In the genomic region with DNA sequence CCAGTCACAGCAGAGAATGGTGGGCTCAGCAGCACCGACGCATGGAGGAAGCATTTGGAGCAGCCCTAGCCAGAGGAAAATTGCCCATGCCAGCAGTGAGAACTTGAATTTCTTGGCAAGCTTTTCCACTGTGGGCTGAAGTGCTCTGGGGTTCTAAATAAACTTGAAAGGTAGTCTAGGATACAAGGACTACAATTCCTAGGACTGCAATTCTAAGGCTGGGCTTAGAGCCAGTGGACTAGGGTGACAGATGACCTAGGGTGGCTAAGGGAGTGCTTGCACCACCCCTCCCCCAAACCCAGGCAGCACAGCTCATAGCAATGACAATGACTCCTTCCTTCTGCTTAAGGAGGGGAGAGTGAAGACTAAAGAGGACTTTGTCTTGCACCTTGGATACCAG, we compare ENCODE assay signal across 27 cellular contexts.
DNase-seq lines count a peak whose midpoint lies in the region; ATAC-seq, FAIRE-seq and TF ChIP-seq lines count a peak whose summit lies in the region.
"Had no signal": no experiment of that assay in that cellular context is flagged by ENCODE, and none has a peak within 500 bp of the region (broad histone marks: within the 10 kb centered on the region; RNA-seq: fewer than 3 reads in every experiment).

No MANE protein-coding gene starts in this region.

- H3K4me1 ChIP-seq in GM23338 (ENCODE audit: insufficient read depth) (no peaks in the 10 kb centered on the region), SJSA1 (replicated peaks) (peaks cover 27% of the 10 kb centered on the region), stomach smooth muscle (ENCODE audit: control insufficient read depth, insufficient read depth, low read length) (peaks cover 19% of the 10 kb centered on the region), pancreas (no peaks in the 10 kb centered on the region)
- H3K4me1 ChIP-seq: ascending aorta, upper lobe of left lung had no signal

- H3K9me3 Mint-ChIP-seq in GM23338, result no peaks in the 10 kb centered on the region; the same call in 1 of the 3 replicates
- H3K9me3 Mint-ChIP-seq: central memory CD8-positive, alpha-beta T cell had no signal

- H4K20me1 ChIP-seq in GM23338 (replicated peaks; ENCODE audit: insufficient read depth), result no peaks in the 10 kb centered on the region

- no peaks in the 10 kb centered on the region; the same call in 1 of the 2 replicates for H3K9me3 ChIP-seq in SJSA1 (replicated peaks)
- H3K9me3 ChIP-seq in stomach smooth muscle (ENCODE audit: control insufficient read depth in 2 of 2, low read length in 2 of 2), result peaks cover 0 to 8% of the 10 kb centered on the region in 2 donors
- H3K9me3 ChIP-seq in pancreas, result no peaks in the 10 kb centered on the region
- H3K9me3 ChIP-seq: ascending aorta, gastroesophageal sphincter, upper lobe of left lung had no signal

- TF ChIP-seq CTCF in GM23338 (conservative IDR thresholded peaks at IDR 0.05; ENCODE audit: low read depth in 2 of 2) (no peak), pancreas (IDR thresholded peaks at IDR 0.05) (no peak)

- no peaks in the 10 kb centered on the region for H3K27me3 ChIP-seq in GM23338 (ENCODE audit: insufficient read depth)
- H3K27me3 ChIP-seq in SJSA1 (replicated peaks), result no peaks in the 10 kb centered on the region
- H3K27me3 ChIP-seq in stomach smooth muscle (ENCODE audit: control insufficient read depth in 1 of 2, insufficient read depth in 2 of 2, low read length in 2 of 2), result no peaks in the 10 kb centered on the region
- H3K27me3 ChIP-seq in pancreas, result no peaks in the 10 kb centered on the region
- H3K27me3 ChIP-seq: ascending aorta, gastroesophageal sphincter, upper lobe of left lung had no signal

- peak overlapping the region; percentile 32; the same call in 1 of the 2 replicates for H2AFZ ChIP-seq in GM23338

- intact Hi-C loops in pancreas (cut with DNase I), result no loop called here

- WGBS in pancreas, 2 donors, result 59 to 64% methylated on average over 2 of the region's 2 CpGs

- peaks cover 2% of the 10 kb centered on the region for H3K27me3 Mint-ChIP-seq in GM23338 (ENCODE audit: insufficient read depth, low read depth, poor library complexity)

- H3K4me3 Mint-ChIP-seq in GM23338, result no peak overlapping the region
- H3K4me3 Mint-ChIP-seq: activated naive CD8-positive, alpha-beta T cell treated with anti-CD3 and anti-CD28 coated beads, Interleukin-2, amount 10 ng/mL, durations not matched to agents 7 days and 5 days; central memory CD8-positive, alpha-beta T cell; mesothelial cell of epicardium; naive thymus-derived CD8-positive, alpha-beta T cell had no signal

- no peaks in the 10 kb centered on the region for H3K79me2 ChIP-seq in GM23338 (replicated peaks; ENCODE audit: insufficient read depth)

- FAIRE-seq in pancreas (lab: Jason Lieb, UNC), result no peak
- FAIRE-seq: islet of Langerhans, K562 had no signal

- no peak overlapping the region for H3K4me3 ChIP-seq in GM23338
- no peak overlapping the region for H3K4me3 ChIP-seq in SJSA1
- H3K4me3 ChIP-seq in stomach smooth muscle (ENCODE audit: low read length in 2 of 2), result no peak overlapping the region
- H3K4me3 ChIP-seq in pancreas, result no peak overlapping the region
- H3K4me3 ChIP-seq: ascending aorta, gastroesophageal sphincter, K562, smooth muscle cell, upper lobe of left lung had no signal

- no peak overlapping the region; the same call in 1 of the 2 replicates for H3K27ac Mint-ChIP-seq in GM23338
- H3K27ac Mint-ChIP-seq: activated naive CD8-positive, alpha-beta T cell treated with anti-CD3 and anti-CD28 coated beads, Interleukin-2, amount 10 ng/mL, durations not matched to agents 7 days and 5 days; mesothelial cell of epicardium had no signal

- no peak overlapping the region for H3K4me2 ChIP-seq in GM23338
- H3K4me2 ChIP-seq: smooth muscle cell had no signal

- no peaks in the 10 kb centered on the region; the same call in 1 of the 2 replicates for H3K9me2 ChIP-seq in GM23338 (ENCODE audit: insufficient read depth)

- H3K4me1 Mint-ChIP-seq in GM23338, result peaks cover 9% of the 10 kb centered on the region; the same call in 2 of the 3 replicates
- H3K4me1 Mint-ChIP-seq: activated naive CD8-positive, alpha-beta T cell treated with anti-CD3 and anti-CD28 coated beads, Interleukin-2, amount 10 ng/mL, durations not matched to agents 7 days and 5 days; central memory CD8-positive, alpha-beta T cell; mesothelial cell of epicardium; naive thymus-derived CD8-positive, alpha-beta T cell had no signal

- ATAC-seq in GM23338 (peak; percentile 57), pancreas (no peak)
- ATAC-seq: gastroesophageal sphincter; K562; left ventricle myocardium superior; naive thymus-derived CD8-positive, alpha-beta T cell had no signal

- H3K9ac ChIP-seq in stomach smooth muscle (ENCODE audit: low read length in 2 of 2), result no peak overlapping the region

- DNase-seq in GM23338 (ENCODE audit: low spot score) (no peak), SJSA1 (ENCODE audit: low read depth in 1 of 2, low spot score in 2 of 2) (peak; percentile 40 to 44), hippocampal formation (lab: John Stamatoyannopoulos, UW) (peak; percentile 8 to 16), pancreas (no peak), NAMALWA (ENCODE audit: low spot score) (no peak)
- no peak for DNase-seq in activated naive CD4-positive, alpha-beta T cell treated with Interleukin-2 at 50 U/mL for 16 hours
- DNase-seq: activated CD4-positive, alpha-beta T cell treated with anti-CD3 and anti-CD28 coated beads for 4 hours; activated naive CD8-positive, alpha-beta T cell treated with anti-CD3 and anti-CD28 coated beads, Interleukin-2, amount 10 ng/mL, durations not matched to agents 7 days and 5 days; activated T-cell treated with anti-CD3 and anti-CD28 coated beads for 4 hours; DND-41; GOT3; left ventricle myocardium superior; MM.1S; naive thymus-derived CD8-positive, alpha-beta T cell; NCI-H1417 treated with DMSO at 0.1 percent for 48 hours; occipital lobe; stimulated activated CD4-positive, alpha-beta T cell treated with anti-CD3 and anti-CD28 coated beads, Interleukin-2, amount 100 ng/mL, for 24 hours; upper lobe of left lung had no signal

- H3K36me3 ChIP-seq in GM23338 (ENCODE audit: insufficient read depth) (no peaks in the 10 kb centered on the region), SJSA1 (no peaks in the 10 kb centered on the region), stomach smooth muscle (ENCODE audit: control insufficient read depth in 2 of 2, insufficient read depth in 2 of 2, low read length in 2 of 2) (no peaks in the 10 kb centered on the region), pancreas (no peaks in the 10 kb centered on the region)
- H3K36me3 ChIP-seq: ascending aorta, gastroesophageal sphincter, upper lobe of left lung had no signal

- no peaks in the 10 kb centered on the region for H3F3A ChIP-seq in GM23338 (replicated peaks; ENCODE audit: low read depth)

- H3K36me3 Mint-ChIP-seq in GM23338 (ENCODE audit: low read depth), result peaks cover 3% of the 10 kb centered on the region; the same call in 1 of the 3 replicates
- H3K36me3 Mint-ChIP-seq: activated naive CD8-positive, alpha-beta T cell treated with anti-CD3 and anti-CD28 coated beads, Interleukin-2, amount 10 ng/mL, durations not matched to agents 7 days and 5 days; mesothelial cell of epicardium had no signal

- H3K27ac ChIP-seq in GM23338 (ENCODE audit: low read depth) (no peak overlapping the region), SJSA1 (no peak overlapping the region), stomach smooth muscle (ENCODE audit: low read length) (peak overlapping the region; percentile 18), pancreas (no peak overlapping the region)
- H3K27ac ChIP-seq: ascending aorta, C4-2B, gastroesophageal sphincter, upper lobe of left lung had no signal

TF ChIP-seq in GM23338, 12 proteins besides CTCF, POLR2A, EP300 and RAD21 (continues in another document):
- no peak for TF ChIP-seq POLR2AphosphoS5 (IDR thresholded peaks at IDR 0.05; ENCODE audit: low read depth)
- TF ChIP-seq, protein P1, sequence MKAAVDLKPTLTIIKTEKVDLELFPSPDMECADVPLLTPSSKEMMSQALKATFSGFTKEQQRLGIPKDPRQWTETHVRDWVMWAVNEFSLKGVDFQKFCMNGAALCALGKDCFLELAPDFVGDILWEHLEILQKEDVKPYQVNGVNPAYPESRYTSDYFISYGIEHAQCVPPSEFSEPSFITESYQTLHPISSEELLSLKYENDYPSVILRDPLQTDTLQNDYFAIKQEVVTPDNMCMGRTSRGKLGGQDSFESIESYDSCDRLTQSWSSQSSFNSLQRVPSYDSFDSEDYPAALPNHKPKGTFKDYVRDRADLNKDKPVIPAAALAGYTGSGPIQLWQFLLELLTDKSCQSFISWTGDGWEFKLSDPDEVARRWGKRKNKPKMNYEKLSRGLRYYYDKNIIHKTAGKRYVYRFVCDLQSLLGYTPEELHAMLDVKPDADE (IDR thresholded peaks at IDR 0.05), result no peak
- TF ChIP-seq STAT1 (IDR thresholded peaks at IDR 0.05; ENCODE audit: unreplicated experiment), result no peak

Comparison
In these comparisons a context has a peak if more than half of its experiments do, and no peak if none do; other contexts are left out.
1. DNase-seq: peak in SJSA1 (2 of 2) and hippocampal formation (2 of 2); none in GM23338 (single experiment), pancreas (0 of 6), activated naive CD4-positive, alpha-beta T cell treated with Interleukin-2 at 50 U/mL for 16 hours (single experiment) and NAMALWA (single experiment).